ENCODE assay signal across 8 cellular contexts in genomic region chr11:75413146-75413545, GRCh38. TPM values are rescaled to one million over a fixed set of nuclear protein-coding genes. Genes with fewer than 3 reads are reported as not detected.
A peak's percentile ranks its signal among the peaks of the same experiment; 100 is the strongest.
DNase-seq lines count a peak whose midpoint lies in the region; ATAC-seq and TF ChIP-seq lines count a peak whose summit lies in the region.
"Not testable (repeated sequence)": the region's sequence is repeated elsewhere in the genome, so short reads cannot be mapped to it uniquely, and the experiment has no call there.
"Had no signal": no experiment of that assay in that cellular context is flagged by ENCODE, and none has a peak within 500 bp of the region (broad histone marks: within the 10 kb centered on the region; RNA-seq: fewer than 3 reads in every experiment).

No MANE protein-coding gene starts in this region.

- intact Hi-C loops in activated T-helper 2 cell treated with anti-CD3 and anti-CD28 coated beads, Interferon-gamma antibody, Interleukin-2, Interleukin-4, amounts not matched to agents 10 μg/mL and 5 μg/mL and 100 μg/mL, durations not matched to agents 14 hours and 24 hours and 36 hours (cut with micrococcal nuclease); psoas muscle (cut with DNase I); upper lobe of right lung (cut with DNase I): not testable (repeated sequence)

- not testable (repeated sequence) for H3K27me3 Mint-ChIP-seq in WTC11 (ENCODE audit: low read depth); activated T-helper 2 cell treated with anti-CD3 and anti-CD28 coated beads, Interferon-gamma antibody, Interleukin-2, Interleukin-4, amounts not matched to agents 10 μg/mL and 5 μg/mL and 100 μg/mL, durations not matched to agents 14 hours and 24 hours and 36 hours (ENCODE audit: low read depth); chondrocyte (ENCODE audit: low read depth); neural crest cell (ENCODE audit: low read depth)

- POLR2A ChIA-PET in WTC11 (lab: Charles Lee), result not testable (repeated sequence)

- H3K4me1 ChIP-seq in psoas muscle, result peaks cover 15% of the 10 kb centered on the region
- not testable (repeated sequence) for H3K4me1 ChIP-seq in upper lobe of right lung

- not testable (repeated sequence) for H3K4me3 ChIP-seq in MG63, psoas muscle, upper lobe of right lung

- 56 to 80% (median 56%) methylated on average over 10 of the region's 10 CpGs for WGBS in psoas muscle, 3 donors

- not testable (repeated sequence) for H3K27me3 ChIP-seq in MG63; psoas muscle (ENCODE audit: insufficient read depth in 3 of 3, low read length in 2 of 3); upper lobe of right lung

- H3K9me3 ChIP-seq in MG63, psoas muscle, upper lobe of right lung: not testable (repeated sequence)

- H3K36me3 ChIP-seq in MG63 (peaks cover 44% of the 10 kb centered on the region), psoas muscle (ENCODE audit: insufficient read depth in 1 of 2, low read depth in 1 of 2) (peaks cover 0 to 33% of the 10 kb centered on the region in 2 donors), upper lobe of right lung (peaks cover 28% of the 10 kb centered on the region)

- peak overlapping the region; percentile 60 for H3K27ac ChIP-seq in psoas muscle
- not testable (repeated sequence) for H3K27ac ChIP-seq in upper lobe of right lung

- not testable (repeated sequence) for ATAC-seq in WTC11, upper lobe of right lung
- peak in 1 of 4 donors; percentile 4 for ATAC-seq in psoas muscle

- H3K36me3 Mint-ChIP-seq in WTC11, result peaks cover 51% of the 10 kb centered on the region
- H3K36me3 Mint-ChIP-seq in activated T-helper 2 cell treated with anti-CD3 and anti-CD28 coated beads, Interferon-gamma antibody, Interleukin-2, Interleukin-4, amounts not matched to agents 10 μg/mL and 5 μg/mL and 100 μg/mL, durations not matched to agents 14 hours and 24 hours and 36 hours (ENCODE audit: low read depth), result peaks cover 29% of the 10 kb centered on the region
- not testable (repeated sequence) for H3K36me3 Mint-ChIP-seq in chondrocyte (ENCODE audit: low read depth)
- peaks cover 22% of the 10 kb centered on the region for H3K36me3 Mint-ChIP-seq in neural crest cell (ENCODE audit: low read depth)

- CTCF ChIA-PET in WTC11 (lab: Charles Lee), result interaction anchor here (3.0 kb wide), 1 partner anchor 12 kb away, joined by 12 read pairs; no protein-coding TSS in a partner anchor

- not testable (repeated sequence) for H3K9me3 Mint-ChIP-seq in WTC11; activated T-helper 2 cell treated with anti-CD3 and anti-CD28 coated beads, Interferon-gamma antibody, Interleukin-2, Interleukin-4, amounts not matched to agents 10 μg/mL and 5 μg/mL and 100 μg/mL, durations not matched to agents 14 hours and 24 hours and 36 hours; chondrocyte (ENCODE audit: low read depth); neural crest cell

- TF ChIP-seq CTCF in WTC11 (IDR thresholded peaks at IDR 0.05); chondrocyte (IDR thresholded peaks at IDR 0.05); neural crest cell (conservative IDR thresholded peaks at IDR 0.05); psoas muscle (IDR thresholded peaks at IDR 0.05); upper lobe of right lung (IDR thresholded peaks at IDR 0.05): not testable (repeated sequence)

- not testable (repeated sequence) for H3K4me3 Mint-ChIP-seq in WTC11; activated T-helper 2 cell treated with anti-CD3 and anti-CD28 coated beads, Interferon-gamma antibody, Interleukin-2, Interleukin-4, amounts not matched to agents 10 μg/mL and 5 μg/mL and 100 μg/mL, durations not matched to agents 14 hours and 24 hours and 36 hours (ENCODE audit: low read depth); chondrocyte (ENCODE audit: unreplicated experiment)
- peak overlapping the region; percentile 54 for H3K4me3 Mint-ChIP-seq in neural crest cell

- not testable (repeated sequence) for H3K4me1 Mint-ChIP-seq in WTC11; activated T-helper 2 cell treated with anti-CD3 and anti-CD28 coated beads, Interferon-gamma antibody, Interleukin-2, Interleukin-4, amounts not matched to agents 10 μg/mL and 5 μg/mL and 100 μg/mL, durations not matched to agents 14 hours and 24 hours and 36 hours (ENCODE audit: low read depth); neural crest cell
- peaks cover 24% of the 10 kb centered on the region for H3K4me1 Mint-ChIP-seq in chondrocyte (ENCODE audit: low read depth)

- H3K27ac Mint-ChIP-seq in WTC11, result 0 out of 2 replicates have a peak overlapping the region, but pooled peaks have one; percentile 16
- peak overlapping the region; percentile 17 for H3K27ac Mint-ChIP-seq in activated T-helper 2 cell treated with anti-CD3 and anti-CD28 coated beads, Interferon-gamma antibody, Interleukin-2, Interleukin-4, amounts not matched to agents 10 μg/mL and 5 μg/mL and 100 μg/mL, durations not matched to agents 14 hours and 24 hours and 36 hours
- not testable (repeated sequence) for H3K27ac Mint-ChIP-seq in chondrocyte (ENCODE audit: unreplicated experiment); neural crest cell (ENCODE audit: unreplicated experiment)

- DNase-seq in MG63 (peak; percentile 39), chondrocyte (ENCODE audit: low spot score) (peak; percentile 33), upper lobe of right lung (peak; percentile 19)
- not testable (repeated sequence) for DNase-seq in WTC11 (ENCODE audit: low spot score); activated T-helper 2 cell treated with anti-CD3 and anti-CD28 coated beads, Interferon-gamma antibody, Interleukin-2, Interleukin-4, amounts not matched to agents 10 μg/mL and 5 μg/mL and 100 μg/mL, durations not matched to agents 14 hours and 24 hours and 36 hours (ENCODE audit: low spot score); neural crest cell (ENCODE audit: low read depth, low spot score); psoas muscle

RNA-seq across cellular contexts. Expression of gene RPS3, which starts 13.8 kb away (rescaled TPM):
- total RNA-seq in MG63 (2014; rRNA removed; shearing (Covaris generic); ENCODE audit: low replicate concordance), result 2,205 and 3,444 TPM in 2 replicates
- total RNA-seq in WTC11 (2021), result 3,967 to 4,516 TPM (median 4,446 TPM) in 3 replicates
- 3,460 and 3,552 TPM in 2 replicates for total RNA-seq in activated T-helper 2 cell treated with anti-CD3 and anti-CD28 coated beads, Interferon-gamma antibody, Interleukin-2, Interleukin-4, amounts not matched to agents 10 μg/mL and 5 μg/mL and 100 μg/mL, durations not matched to agents 14 hours and 24 hours and 36 hours
- total RNA-seq in chondrocyte, result 1,466 to 1,585 TPM (median 1,486 TPM) in 3 replicates
- 3,598 and 3,664 TPM in 2 replicates for total RNA-seq in neural crest cell
- total RNA-seq in psoas muscle, result 1,000 to 10,000 TPM in 2 of 4 donors, 100 to 1,000 TPM in 2; 807 to 1,216 (median 929) TPM
- 1,000 to 10,000 TPM; 1,619 to 2,132 (median 1,802) TPM for polyA plus RNA-seq in psoas muscle
- total RNA-seq in upper lobe of right lung, result 1,778 TPM

RNA-seq across cellular contexts. Expression of gene KLHL35, which starts 19.9 kb away (rescaled TPM):
- total RNA-seq in MG63 (2014; rRNA removed; shearing (Covaris generic); ENCODE audit: low replicate concordance), result 0.12 and 3.9 TPM in 2 replicates
- total RNA-seq in WTC11 (2021) (0.22 to 0.60 TPM (median 0.39 TPM) in 3 replicates), chondrocyte (6.3 to 12.5 TPM (median 10.1 TPM) in 3 replicates), neural crest cell (9.4 and 11.6 TPM in 2 replicates), psoas muscle (under 1 TPM; 0.34 to 0.64 (median 0.39) TPM), upper lobe of right lung (3.4 TPM)
- 0.87 and 1.6 TPM in 2 replicates for total RNA-seq in activated T-helper 2 cell treated with anti-CD3 and anti-CD28 coated beads, Interferon-gamma antibody, Interleukin-2, Interleukin-4, amounts not matched to agents 10 μg/mL and 5 μg/mL and 100 μg/mL, durations not matched to agents 14 hours and 24 hours and 36 hours
- 1 to 10 TPM in 2 of 3 donors, under 1 TPM in 1; 0.56 to 4.1 (median 1.2) TPM for polyA plus RNA-seq in psoas muscle
- total RNA-seq: A172 had no signal
